Comparison of ENCODE assay signal across 1 cellular context in the genomic region with DNA sequence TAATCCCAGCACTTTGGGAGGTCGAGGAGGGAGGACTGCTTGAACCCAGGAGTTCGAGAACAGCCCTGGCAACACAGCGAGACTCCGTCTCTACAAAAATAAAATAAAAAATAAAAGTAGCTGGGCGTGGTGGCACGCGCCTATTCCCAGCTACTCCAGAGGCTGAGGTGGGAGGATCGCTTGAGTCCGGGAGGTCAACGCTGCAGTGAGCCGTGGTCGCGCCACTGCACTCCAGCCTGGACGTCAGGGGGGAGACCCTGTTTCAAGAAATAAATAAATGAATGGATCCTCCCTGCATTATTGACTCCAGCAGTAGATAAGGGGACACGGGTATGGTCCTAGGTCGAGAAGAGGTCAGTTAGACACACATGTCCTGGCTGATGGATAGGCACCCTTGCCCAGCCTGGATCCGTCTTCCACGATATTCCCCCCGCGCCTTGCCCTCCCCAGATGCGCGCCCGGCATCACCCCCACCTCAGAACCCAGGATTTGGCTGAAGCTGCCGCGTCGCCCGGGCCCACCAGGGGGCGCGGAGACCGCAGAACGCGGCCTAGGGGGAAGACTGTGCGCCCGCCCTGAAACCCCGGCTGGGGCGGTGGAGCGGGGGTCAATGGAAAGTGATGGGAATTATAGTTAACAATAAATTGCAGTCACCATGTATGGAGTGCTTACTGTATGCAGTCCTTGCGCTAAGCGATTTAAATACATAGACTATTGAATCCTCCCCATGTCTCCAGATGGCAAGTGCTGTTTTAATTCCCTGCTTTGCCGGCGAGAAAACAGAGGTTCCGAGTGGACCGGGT.
TF ChIP-seq lines count a peak whose summit lies in the region.

No MANE protein-coding gene starts in this region.

TF ChIP-seq in K562, 482 proteins besides CTCF, POLR2A, EP300 and RAD21 (continued from another document):
- TF ChIP-seq, protein P1, sequence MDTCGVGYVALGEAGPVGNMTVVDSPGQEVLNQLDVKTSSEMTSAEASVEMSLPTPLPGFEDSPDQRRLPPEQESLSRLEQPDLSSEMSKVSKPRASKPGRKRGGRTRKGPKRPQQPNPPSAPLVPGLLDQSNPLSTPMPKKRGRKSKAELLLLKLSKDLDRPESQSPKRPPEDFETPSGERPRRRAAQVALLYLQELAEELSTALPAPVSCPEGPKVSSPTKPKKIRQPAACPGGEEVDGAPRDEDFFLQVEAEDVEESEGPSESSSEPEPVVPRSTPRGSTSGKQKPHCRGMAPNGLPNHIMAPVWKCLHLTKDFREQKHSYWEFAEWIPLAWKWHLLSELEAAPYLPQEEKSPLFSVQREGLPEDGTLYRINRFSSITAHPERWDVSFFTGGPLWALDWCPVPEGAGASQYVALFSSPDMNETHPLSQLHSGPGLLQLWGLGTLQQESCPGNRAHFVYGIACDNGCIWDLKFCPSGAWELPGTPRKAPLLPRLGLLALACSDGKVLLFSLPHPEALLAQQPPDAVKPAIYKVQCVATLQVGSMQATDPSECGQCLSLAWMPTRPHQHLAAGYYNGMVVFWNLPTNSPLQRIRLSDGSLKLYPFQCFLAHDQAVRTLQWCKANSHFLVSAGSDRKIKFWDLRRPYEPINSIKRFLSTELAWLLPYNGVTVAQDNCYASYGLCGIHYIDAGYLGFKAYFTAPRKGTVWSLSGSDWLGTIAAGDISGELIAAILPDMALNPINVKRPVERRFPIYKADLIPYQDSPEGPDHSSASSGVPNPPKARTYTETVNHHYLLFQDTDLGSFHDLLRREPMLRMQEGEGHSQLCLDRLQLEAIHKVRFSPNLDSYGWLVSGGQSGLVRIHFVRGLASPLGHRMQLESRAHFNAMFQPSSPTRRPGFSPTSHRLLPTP (IDR thresholded peaks at IDR 0.05; ENCODE audit: borderline replicate concordance, extremely low read depth, insufficient read length) = no peak
- TF ChIP-seq RFX7 (CRISPR knock-in tag; IDR thresholded peaks at IDR 0.05) (no peak), YY1 (IDR thresholded peaks at IDR 0.05; ENCODE audit: borderline replicate concordance in 1 of 3, control insufficient read depth in 1 of 3, extremely low read depth in 1 of 3, insufficient read depth in 3 of 3, insufficient read length in 1 of 3, insufficient replicate concordance in 2 of 3, low read depth in 1 of 3, low read length in 2 of 3) (peak in 2 of 3 experiments; percentile 51 to 54), ZFX (CRISPR knock-in tag; IDR thresholded peaks at IDR 0.05) (peak; percentile 89), ATF7 (IDR thresholded peaks at IDR 0.05) (peak; percentile 28; the same call in 1 of the 2 replicates), MEF2D (tag; conservative IDR thresholded peaks at IDR 0.05; ENCODE audit: low read depth) (no peak), MYC (IDR thresholded peaks at IDR 0.05; ENCODE audit: low read depth, low read length) (peak; percentile 43; the same call in 1 of the 2 replicates), MYC (CRISPR knock-in tag; IDR thresholded peaks at IDR 0.05; ENCODE audit: borderline replicate concordance, low read depth) (no peak), ZNF347 (CRISPR knock-in tag; IDR thresholded peaks at IDR 0.05; ENCODE audit: low read depth) (no peak), KDM1A (IDR thresholded peaks at IDR 0.05) (peak in 1 of 2 experiments; percentile 37; a peak in 1 of 4 replicates), FOXO4 (CRISPR knock-in tag; IDR thresholded peaks at IDR 0.05) (no peak), TOE1 (IDR thresholded peaks at IDR 0.05; ENCODE audit: borderline replicate concordance) (0 out of 2 replicates have a peak, but pooled peaks have one; percentile 36), TOE1 (CRISPR knock-in tag; IDR thresholded peaks at IDR 0.05; ENCODE audit: borderline replicate concordance, low read depth) (no peak), HCFC1 (IDR thresholded peaks at IDR 0.05; ENCODE audit: low read depth, low read length) (peak; percentile 22; the same call in 1 of the 2 replicates), SMAD4 (CRISPR knock-in tag; conservative IDR thresholded peaks at IDR 0.05) (peak; percentile 51), CCNT2 (IDR thresholded peaks at IDR 0.05; ENCODE audit: borderline replicate concordance, extremely low read depth, insufficient read length, low read depth, low read length) (peak; percentile 41), GATAD2A (IDR thresholded peaks at IDR 0.05) (peak; percentile 67; the same call in 1 of the 2 replicates), GATA2 (CRISPR knock-in tag; IDR thresholded peaks at IDR 0.05) (peak; percentile 60), ETV6 (IDR thresholded peaks at IDR 0.05; ENCODE audit: borderline replicate concordance in 1 of 2, low read depth in 2 of 2, low read length in 1 of 2) (no peak), ETV6 (CRISPR knock-in tag; IDR thresholded peaks at IDR 0.05; ENCODE audit: borderline replicate concordance) (no peak), TEAD1 (CRISPR knock-in tag; IDR thresholded peaks at IDR 0.05) (0 out of 4 replicates have a peak, but pooled peaks of 1 of the 2 experiments have one; percentile 18), DPF2 (IDR thresholded peaks at IDR 0.05) (no peak), FOXP1 (CRISPR knock-in tag; IDR thresholded peaks at IDR 0.05) (no peak), IRF1 (CRISPR knock-in tag; IDR thresholded peaks at IDR 0.05; ENCODE audit: borderline replicate concordance) (no peak), ZBTB7A (IDR thresholded peaks at IDR 0.05; ENCODE audit: borderline replicate concordance, control insufficient read depth, low read depth, low read length) (peak; percentile 85), ZBTB49 (CRISPR knock-in tag; IDR thresholded peaks at IDR 0.05; ENCODE audit: borderline replicate concordance) (no peak)
- TF ChIP-seq, protein P2, sequence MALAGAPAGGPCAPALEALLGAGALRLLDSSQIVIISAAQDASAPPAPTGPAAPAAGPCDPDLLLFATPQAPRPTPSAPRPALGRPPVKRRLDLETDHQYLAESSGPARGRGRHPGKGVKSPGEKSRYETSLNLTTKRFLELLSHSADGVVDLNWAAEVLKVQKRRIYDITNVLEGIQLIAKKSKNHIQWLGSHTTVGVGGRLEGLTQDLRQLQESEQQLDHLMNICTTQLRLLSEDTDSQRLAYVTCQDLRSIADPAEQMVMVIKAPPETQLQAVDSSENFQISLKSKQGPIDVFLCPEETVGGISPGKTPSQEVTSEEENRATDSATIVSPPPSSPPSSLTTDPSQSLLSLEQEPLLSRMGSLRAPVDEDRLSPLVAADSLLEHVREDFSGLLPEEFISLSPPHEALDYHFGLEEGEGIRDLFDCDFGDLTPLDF (CRISPR knock-in tag; IDR thresholded peaks at IDR 0.05) = no peak
